In genomic region chr21:15051652-15052554, GRCh38 we compare ENCODE assay signal across 9 cellular contexts. TPM values are rescaled to one million over a fixed set of nuclear protein-coding genes. Genes with fewer than 3 reads are reported as not detected.
A peak's percentile ranks its signal among the peaks of the same experiment; 100 is the strongest.
DNase-seq lines count a peak whose midpoint lies in the region; ATAC-seq, FAIRE-seq and TF ChIP-seq lines count a peak whose summit lies in the region.
"Had no signal": no experiment of that assay in that cellular context is flagged by ENCODE, and none has a peak within 500 bp of the region (broad histone marks: within the 10 kb centered on the region; RNA-seq: fewer than 3 reads in every experiment).

No MANE protein-coding gene starts in this region.

- H3K9me2 ChIP-seq in OCI-LY7 (ENCODE audit: insufficient read depth, low read length) = no peaks in the 10 kb centered on the region

- H3K27ac ChIP-seq in OCI-LY7 (ENCODE audit: low read depth, low read length, poor library complexity, severe bottlenecking) = no peak overlapping the region

- no peaks in the 10 kb centered on the region for H4K20me1 ChIP-seq in OCI-LY7 (ENCODE audit: insufficient read depth, low read length)

- TF ChIP-seq CTCF in GM13976 (IDR thresholded peaks at IDR 0.05; ENCODE audit: borderline replicate concordance, control extremely low read depth, extremely low read depth, insufficient read depth, missing control alignments) (no peak), OCI-LY7 (conservative IDR thresholded peaks at IDR 0.05; ENCODE audit: low read length) (no peak)

- no peaks in the 10 kb centered on the region for H3K4me1 ChIP-seq in OCI-LY7 (ENCODE audit: insufficient read depth, low read length, poor library complexity, severe bottlenecking)

- peak; percentile 52 for ATAC-seq in left ventricle myocardium superior

- POLR2A ChIA-PET in OCI-LY7 (lab: Charles Lee) = interaction anchor here (0.6 kb wide), 1 partner anchor 86 kb away, joined by 3 read pairs; no protein-coding TSS in a partner anchor

- no TSS peak for BruUV-seq in OCI-LY7 (replicated peaks; lab: Mats Ljungman, UMichigan)

- H3K36me3 ChIP-seq in OCI-LY7 (ENCODE audit: insufficient read depth, low read length) = no peaks in the 10 kb centered on the region
- H3K36me3 ChIP-seq: heart right ventricle had no signal

- H3K4me2 ChIP-seq in OCI-LY7 (ENCODE audit: low read length) = no peak overlapping the region

- CTCF ChIA-PET in OCI-LY7 (lab: Charles Lee; ENCODE audit: unreplicated experiment) = no interaction called here

- in situ Hi-C loops in GM13976 (cut with MboI; ENCODE audit: low sequenced_read_pairs, unreplicated experiment) = loop anchor here (10.0 kb wide), 1 partner anchor 177 kb away; no protein-coding TSS in a partner anchor

- H3K79me2 ChIP-seq in OCI-LY7 (ENCODE audit: insufficient read depth, low read depth, low read length) = no peaks in the 10 kb centered on the region

- intact Hi-C loops in left ventricle myocardium superior (cut with micrococcal nuclease) (no loop called here), OCI-LY7 (cut with micrococcal nuclease; ENCODE audit: unreplicated experiment) (no loop called here), posterior cingulate gyrus (cut with DNase I) (no loop called here)

- no peaks in the 10 kb centered on the region for H3K9me3 ChIP-seq in OCI-LY7 (ENCODE audit: low read length)

- no peak overlapping the region for H3K4me3 ChIP-seq in OCI-LY7 (ENCODE audit: low read depth, low read length, poor library complexity, severe bottlenecking)
- H3K4me3 ChIP-seq: heart right ventricle had no signal

- no peak overlapping the region for H2AFZ ChIP-seq in OCI-LY7 (ENCODE audit: low read length)

- FAIRE-seq in H54 (lab: Jason Lieb, UNC) = peak; percentile 95

- DNase-seq in GM13976 (ENCODE audit: low spot score) (peak; percentile 47), H54 (ENCODE audit: insufficient read length, low spot score) (no peak), NCI-H82 treated with DMSO at 0.1 percent for 48 hours (lab: John Stamatoyannopoulos, UW; ENCODE audit: unreplicated experiment) (peak; percentile 96), left ventricle myocardium superior (no peak), OCI-LY7 (ENCODE audit: low spot score) (no peak), superior temporal gyrus (ENCODE audit: extremely low spot score) (no peak), posterior cingulate gyrus (no peak), mucosa of gallbladder (ENCODE audit: low spot score) (no peak)
- DNase-seq: heart right ventricle had no signal

- no peak for TF ChIP-seq POLR2A in H54 (IDR thresholded peaks at IDR 0.05; ENCODE audit: low read depth, low read length)

RNA-seq across cellular contexts. Expression of gene NRIP1, which starts 12.9 kb away (rescaled TPM):
- total RNA-seq in left ventricle myocardium superior = 18.1 TPM
- not detected in 2 replicates for total RNA-seq in OCI-LY7 (2014; rRNA removed; shearing (Covaris generic))
- total RNA-seq in OCI-LY7 (2022) = not detected in 2 replicates
- total RNA-seq in mucosa of gallbladder = 34.4 TPM

Comparison
In these comparisons a context has a peak if more than half of its experiments do, and no peak if none do; other contexts are left out.
1. DNase-seq: peak in GM13976 (single experiment) and NCI-H82 treated with DMSO at 0.1 percent for 48 hours (single experiment); none in H54 (single experiment), left ventricle myocardium superior (single experiment), OCI-LY7 (single experiment), superior temporal gyrus (single experiment), posterior cingulate gyrus (0 of 10) and mucosa of gallbladder (single experiment).
2. RNA of gene NRIP1, which starts 12.9 kb away (total RNA-seq): 34.4 TPM in mucosa of gallbladder (single experiment) and 18.1 TPM in left ventricle myocardium superior (single experiment); not detected in OCI-LY7; every median in the first group is over 10 times any median in the second.